In the genomic region with DNA sequence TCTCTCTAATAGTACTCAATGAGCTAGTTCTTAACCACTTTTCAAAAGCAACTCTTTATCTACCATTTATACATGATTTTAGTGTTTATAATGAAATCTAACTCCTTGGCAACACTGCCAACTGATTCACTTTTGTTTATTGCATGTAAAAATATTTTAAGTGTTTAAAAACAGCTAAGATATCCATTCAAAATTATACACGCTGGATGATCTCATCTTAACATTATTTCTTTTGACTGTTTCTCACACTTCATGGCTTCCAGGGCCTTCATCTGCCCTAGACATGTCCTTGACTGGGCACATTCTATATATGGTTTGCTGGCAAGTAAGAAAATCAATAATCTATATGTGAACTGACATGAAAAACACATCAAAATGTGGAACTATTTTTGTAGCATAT, we compare ENCODE assay signal across 30 cellular contexts.
"Had no signal": no experiment of that assay in that cellular context is flagged by ENCODE, and none has a peak within 500 bp of the region (broad histone marks: within the 10 kb centered on the region; RNA-seq: fewer than 3 reads in every experiment).

No MANE protein-coding gene starts in this region.

- H3K4me1 ChIP-seq: Peyer's patch had no signal

- H3K4me1 Mint-ChIP-seq: activated CD4-positive, alpha-beta memory T cell treated with anti-CD3 and anti-CD28 coated beads, Interleukin-2, amount 10 ng/mL, durations not matched to agents 7 days and 5 days; activated CD8-positive, alpha-beta memory T cell treated with anti-CD3 and anti-CD28 coated beads, Interleukin-2, amount 10 ng/mL, durations not matched to agents 7 days and 5 days; activated naive CD4-positive, alpha-beta T cell treated with anti-CD3 and anti-CD28 coated beads, Interleukin-2, amount 10 ng/mL, durations not matched to agents 7 days and 5 days; activated naive CD8-positive, alpha-beta T cell treated with anti-CD3 and anti-CD28 coated beads, Interleukin-2, amount 50 U/mL, for 24 hours had no signal

- H3K4me3 Mint-ChIP-seq: activated CD4-positive, alpha-beta memory T cell treated with anti-CD3 and anti-CD28 coated beads, Interleukin-2, amount 10 ng/mL, durations not matched to agents 7 days and 5 days; activated CD8-positive, alpha-beta memory T cell treated with anti-CD3 and anti-CD28 coated beads, Interleukin-2, amount 10 ng/mL, durations not matched to agents 7 days and 5 days; activated naive CD4-positive, alpha-beta T cell treated with anti-CD3 and anti-CD28 coated beads, Interleukin-2, amount 10 ng/mL, durations not matched to agents 7 days and 5 days; activated naive CD8-positive, alpha-beta T cell; activated naive CD8-positive, alpha-beta T cell treated with anti-CD3 and anti-CD28 coated beads, Interleukin-2, amount 50 U/mL, for 24 hours had no signal

- H3K4me2 ChIP-seq: KMS-11 had no signal

- H3K27me3 Mint-ChIP-seq: activated CD4-positive, alpha-beta memory T cell treated with anti-CD3 and anti-CD28 coated beads, Interleukin-2, amount 10 ng/mL, durations not matched to agents 7 days and 5 days; activated CD8-positive, alpha-beta memory T cell treated with anti-CD3 and anti-CD28 coated beads, Interleukin-2, amount 10 ng/mL, durations not matched to agents 7 days and 5 days; activated naive CD4-positive, alpha-beta T cell treated with anti-CD3 and anti-CD28 coated beads, Interleukin-2, amount 10 ng/mL, durations not matched to agents 7 days and 5 days; activated naive CD8-positive, alpha-beta T cell; activated naive CD8-positive, alpha-beta T cell treated with anti-CD3 and anti-CD28 coated beads, Interleukin-2, amount 50 U/mL, for 24 hours had no signal

- DNase-seq: activated CD4-positive, alpha-beta memory T cell treated with anti-CD3 and anti-CD28 coated beads, Interleukin-2, amount 10 ng/mL, durations not matched to agents 7 days and 5 days; activated CD4-positive, alpha-beta T cell treated with anti-CD3 and anti-CD28 coated beads for 1 hour; activated CD4-positive, alpha-beta T cell treated with anti-CD3 and anti-CD28 coated beads for 48 hours; activated CD4-positive, CD25-positive, alpha-beta regulatory T cell; activated CD8-positive, alpha-beta memory T cell treated with anti-CD3 and anti-CD28 coated beads for 24 hours; activated CD8-positive, alpha-beta memory T cell treated with anti-CD3 and anti-CD28 coated beads, Interleukin-2, amount 10 ng/mL, durations not matched to agents 7 days and 5 days; activated CD8-positive, alpha-beta memory T cell treated with anti-CD3 and anti-CD28 coated beads, Interleukin-2, amount 50 U/mL, for 48 hours; activated effector memory CD4-positive, alpha-beta T cell treated with Interleukin-2 at 50 U/mL for 16 hours; activated naive CD4-positive, alpha-beta T cell treated with anti-CD3 and anti-CD28 coated beads, Interleukin-2, amount 10 ng/mL, durations not matched to agents 7 days and 5 days; activated naive CD8-positive, alpha-beta T cell treated with anti-CD3 and anti-CD28 coated beads, Interleukin-2, amount 50 U/mL, for 24 hours; activated T-cell treated with anti-CD3 and anti-CD28 coated beads, Interleukin-2, amount 50 U/mL, for 48 hours; amniotic stem cell; aorta; brain microvascular endothelial cell; NCI-H1105; NCI-H1436; NCI-H1694; NCI-H2029; NCI-H345; NCI-H524 treated with DMSO at 0.1 percent for 48 hours; Peyer's patch; RPMI8226; SIG-M5; SW 1271; T-helper 1 cell; T-helper 2 cell; T-helper 9 cell; WERI-Rb-1 had no signal

- H3K27me3 ChIP-seq: brain microvascular endothelial cell, Peyer's patch had no signal

- H3K27ac ChIP-seq: brain microvascular endothelial cell, KMS-11, Peyer's patch, WERI-Rb-1 had no signal

- H3K4me3 ChIP-seq: Peyer's patch had no signal

- H3K36me3 Mint-ChIP-seq: activated CD8-positive, alpha-beta memory T cell treated with anti-CD3 and anti-CD28 coated beads, Interleukin-2, amount 10 ng/mL, durations not matched to agents 7 days and 5 days; activated naive CD4-positive, alpha-beta T cell treated with anti-CD3 and anti-CD28 coated beads, Interleukin-2, amount 10 ng/mL, durations not matched to agents 7 days and 5 days; activated naive CD8-positive, alpha-beta T cell had no signal

- H3K27ac Mint-ChIP-seq: activated CD4-positive, alpha-beta memory T cell treated with anti-CD3 and anti-CD28 coated beads, Interleukin-2, amount 10 ng/mL, durations not matched to agents 7 days and 5 days; activated CD8-positive, alpha-beta memory T cell treated with anti-CD3 and anti-CD28 coated beads, Interleukin-2, amount 10 ng/mL, durations not matched to agents 7 days and 5 days; activated naive CD4-positive, alpha-beta T cell treated with anti-CD3 and anti-CD28 coated beads, Interleukin-2, amount 10 ng/mL, durations not matched to agents 7 days and 5 days; activated naive CD8-positive, alpha-beta T cell; activated naive CD8-positive, alpha-beta T cell treated with anti-CD3 and anti-CD28 coated beads, Interleukin-2, amount 50 U/mL, for 24 hours had no signal

- H3K36me3 ChIP-seq: brain microvascular endothelial cell, Peyer's patch, WERI-Rb-1 had no signal

- H3K9me3 ChIP-seq: Peyer's patch had no signal

- H3K9ac ChIP-seq: KMS-11 had no signal
